13 cellular contexts compared by ENCODE assay signal in the genomic region with DNA sequence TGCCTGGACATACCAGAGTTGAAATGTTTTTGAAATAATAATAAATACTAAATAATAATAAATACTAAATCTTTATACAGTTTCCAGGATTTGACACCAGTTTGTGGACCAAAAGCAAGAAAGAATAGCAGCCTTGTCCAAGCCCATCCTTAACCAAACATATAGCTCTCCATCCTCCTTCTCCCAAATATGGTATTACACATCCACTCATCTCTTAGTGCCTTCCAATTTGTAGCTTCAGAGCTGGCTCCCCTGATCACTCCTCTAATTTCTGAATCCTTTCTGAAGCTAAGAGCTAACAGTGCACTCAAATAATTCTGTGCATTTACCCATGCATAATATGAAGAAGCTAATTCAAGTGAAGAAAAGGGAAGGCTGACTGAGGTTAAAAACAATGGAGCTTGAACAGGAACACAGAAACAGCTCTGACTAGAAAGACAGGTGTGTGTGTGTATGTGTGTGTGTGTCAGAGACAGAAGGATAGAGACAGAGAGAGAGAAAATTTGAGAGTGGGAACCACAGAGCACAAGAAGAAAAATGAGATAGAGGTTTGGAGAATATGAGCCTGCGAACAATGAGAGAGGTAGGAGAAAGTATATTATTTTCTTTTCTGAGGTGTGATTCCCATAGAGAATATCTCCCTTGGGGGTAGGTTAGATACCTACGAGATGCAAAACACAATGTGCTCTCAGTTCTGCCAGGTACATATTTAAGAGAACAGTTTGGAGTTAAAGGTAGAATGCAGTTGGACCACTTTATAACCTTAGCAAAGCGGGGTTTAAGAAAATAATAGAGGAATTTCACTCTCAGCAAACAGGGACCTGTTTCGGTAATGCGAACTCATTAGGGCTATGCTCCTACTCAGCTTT.
A peak's percentile ranks its signal among the peaks of the same experiment; 100 is the strongest.
DNase-seq lines count a peak whose midpoint lies in the region; ATAC-seq and TF ChIP-seq lines count a peak whose summit lies in the region.
"Had no signal": no experiment of that assay in that cellular context is flagged by ENCODE, and none has a peak within 500 bp of the region (broad histone marks: within the 10 kb centered on the region; RNA-seq: fewer than 3 reads in every experiment).

No MANE protein-coding gene starts in this region.

- no peak for TF ChIP-seq CTCF in fibroblast of lung (conservative IDR thresholded peaks at IDR 0.05 in 1 of 2, IDR thresholded peaks at IDR 0.05 in 1 of 2; ENCODE audit: low read depth in 1 of 2, low read length in 2 of 2)

- no peaks in the 10 kb centered on the region for H3K27me3 Mint-ChIP-seq in activated naive CD4-positive, alpha-beta T cell treated with anti-CD3 and anti-CD28 coated beads, Interleukin-2, amount 50 U/mL, for 24 hours
- H3K27me3 Mint-ChIP-seq in activated naive CD4-positive, alpha-beta T cell treated with anti-CD3 and anti-CD28 coated beads, Interleukin-2, amount 10 ng/mL, durations not matched to agents 7 days and 5 days, result no peaks in the 10 kb centered on the region
- H3K27me3 Mint-ChIP-seq: central memory CD8-positive, alpha-beta T cell had no signal

- H3K9me3 ChIP-seq in fibroblast of lung (ENCODE audit: control insufficient read depth, insufficient read depth, low read depth, low read length) (no peaks in the 10 kb centered on the region), thymus (ENCODE audit: control insufficient read depth) (no peaks in the 10 kb centered on the region)

- H3K9me3 Mint-ChIP-seq in activated naive CD4-positive, alpha-beta T cell treated with anti-CD3 and anti-CD28 coated beads, Interleukin-2, amount 50 U/mL, for 24 hours, result no peaks in the 10 kb centered on the region
- H3K9me3 Mint-ChIP-seq in activated naive CD4-positive, alpha-beta T cell treated with anti-CD3 and anti-CD28 coated beads, Interleukin-2, amount 10 ng/mL, durations not matched to agents 7 days and 5 days, result peaks cover 5% of the 10 kb centered on the region
- H3K9me3 Mint-ChIP-seq: CD14-positive monocyte; central memory CD8-positive, alpha-beta T cell had no signal

- peak overlapping the region; percentile 49 for H3K4me2 ChIP-seq in fibroblast of lung (ENCODE audit: extremely low read depth, insufficient read depth, low read length)
- H3K4me2 ChIP-seq: smooth muscle cell had no signal

- H3K4me1 ChIP-seq in fibroblast of lung (ENCODE audit: control insufficient read depth, extremely low read depth, insufficient read depth, low read length) (peaks cover 21% of the 10 kb centered on the region), thymus (ENCODE audit: control insufficient read depth, insufficient read depth, low read length) (peaks cover 11% of the 10 kb centered on the region)

- H3K27me3 ChIP-seq in fibroblast of lung (ENCODE audit: control insufficient read depth, insufficient read depth, low read length) (no peaks in the 10 kb centered on the region), thymus (ENCODE audit: control insufficient read depth, insufficient read depth) (no peaks in the 10 kb centered on the region)

- peaks cover 71% of the 10 kb centered on the region for H3K4me1 Mint-ChIP-seq in activated naive CD4-positive, alpha-beta T cell treated with anti-CD3 and anti-CD28 coated beads, Interleukin-2, amount 50 U/mL, for 24 hours
- H3K4me1 Mint-ChIP-seq in activated naive CD4-positive, alpha-beta T cell treated with anti-CD3 and anti-CD28 coated beads, Interleukin-2, amount 10 ng/mL, durations not matched to agents 7 days and 5 days, result peaks cover 51% of the 10 kb centered on the region

- DNase-seq in activated naive CD4-positive, alpha-beta T cell treated with anti-CD3 and anti-CD28 coated beads, Interleukin-2, amount 10 ng/mL, durations not matched to agents 7 days and 5 days, result no peak
- DNase-seq in NCI-H2171 (lab: John Stamatoyannopoulos, UW) (peak; percentile 3), fibroblast of lung (ENCODE audit: low read depth in 2 of 2) (peak in 1 of 2 donors; percentile 11), HCEC 1CT (no peak), GF-D8 (lab: John Stamatoyannopoulos, UW) (no peak)
- DNase-seq: GOT3 had no signal

- ATAC-seq in GM19467 (IDR thresholded peaks at IDR 0.05; ENCODE audit: unreplicated experiment), result no peak

- no peaks in the 10 kb centered on the region for H4K20me1 ChIP-seq in fibroblast of lung (ENCODE audit: control insufficient read depth, extremely low read depth, insufficient read depth, low read length)

- WGBS in thymus, result 94% methylated on average over 5 of the region's 5 CpGs

- H2AFZ ChIP-seq in fibroblast of lung (ENCODE audit: low read length), result no peak overlapping the region

- H3K9ac ChIP-seq in fibroblast of lung (ENCODE audit: insufficient read depth, low read length), result no peak overlapping the region

- H3K4me3 Mint-ChIP-seq in activated naive CD4-positive, alpha-beta T cell treated with anti-CD3 and anti-CD28 coated beads, Interleukin-2, amount 50 U/mL, for 24 hours, result peak overlapping the region; percentile 20
- H3K4me3 Mint-ChIP-seq in activated naive CD4-positive, alpha-beta T cell treated with anti-CD3 and anti-CD28 coated beads, Interleukin-2, amount 10 ng/mL, durations not matched to agents 7 days and 5 days, result no peak overlapping the region
- H3K4me3 Mint-ChIP-seq: CD14-positive monocyte had no signal

- H3K36me3 Mint-ChIP-seq in activated naive CD4-positive, alpha-beta T cell treated with anti-CD3 and anti-CD28 coated beads, Interleukin-2, amount 50 U/mL, for 24 hours, result peaks cover 13% of the 10 kb centered on the region
- peaks cover 16% of the 10 kb centered on the region for H3K36me3 Mint-ChIP-seq in activated naive CD4-positive, alpha-beta T cell treated with anti-CD3 and anti-CD28 coated beads, Interleukin-2, amount 10 ng/mL, durations not matched to agents 7 days and 5 days
- H3K36me3 Mint-ChIP-seq: CD14-positive monocyte had no signal

- H3K36me3 ChIP-seq in fibroblast of lung (ENCODE audit: control insufficient read depth, insufficient read depth, low read length) (no peaks in the 10 kb centered on the region), thymus (ENCODE audit: control insufficient read depth, insufficient read depth) (no peaks in the 10 kb centered on the region)

- H3K4me3 ChIP-seq in fibroblast of lung (replicated peaks in 1 of 4; ENCODE audit: control extremely low read depth in 1 of 4, insufficient read depth in 1 of 4, low read depth in 3 of 4, low read length in 4 of 4) (no peak overlapping the region), thymus (ENCODE audit: low read length) (no peak overlapping the region)
- H3K4me3 ChIP-seq: smooth muscle cell had no signal

- H3K27ac Mint-ChIP-seq in activated naive CD4-positive, alpha-beta T cell treated with anti-CD3 and anti-CD28 coated beads, Interleukin-2, amount 50 U/mL, for 24 hours, result peak overlapping the region; percentile 68
- no peak overlapping the region for H3K27ac Mint-ChIP-seq in activated naive CD4-positive, alpha-beta T cell treated with anti-CD3 and anti-CD28 coated beads, Interleukin-2, amount 10 ng/mL, durations not matched to agents 7 days and 5 days

- H3K27ac ChIP-seq in fibroblast of lung (ENCODE audit: insufficient read depth, low read length) (no peak overlapping the region), thymus (ENCODE audit: low read depth) (peak overlapping the region; percentile 61)
- H3K27ac ChIP-seq: RWPE1 had no signal

- peaks cover 40% of the 10 kb centered on the region for H3K79me2 ChIP-seq in fibroblast of lung (ENCODE audit: control insufficient read depth, insufficient read depth, low read length)

- CTCF ChIA-PET in activated naive CD4-positive, alpha-beta T cell treated with anti-CD3 and anti-CD28 coated beads, Interleukin-2, amount 10 ng/mL, durations not matched to agents 7 days and 5 days (lab: Charles Lee), result interaction anchor here (0.9 to 3.1 kb wide), 4 partner anchors 36 to 91 kb away, joined by 3 to 14 read pairs (median 6); no protein-coding TSS in a partner anchor
